11 cellular contexts compared by ENCODE assay signal in the genomic region with DNA sequence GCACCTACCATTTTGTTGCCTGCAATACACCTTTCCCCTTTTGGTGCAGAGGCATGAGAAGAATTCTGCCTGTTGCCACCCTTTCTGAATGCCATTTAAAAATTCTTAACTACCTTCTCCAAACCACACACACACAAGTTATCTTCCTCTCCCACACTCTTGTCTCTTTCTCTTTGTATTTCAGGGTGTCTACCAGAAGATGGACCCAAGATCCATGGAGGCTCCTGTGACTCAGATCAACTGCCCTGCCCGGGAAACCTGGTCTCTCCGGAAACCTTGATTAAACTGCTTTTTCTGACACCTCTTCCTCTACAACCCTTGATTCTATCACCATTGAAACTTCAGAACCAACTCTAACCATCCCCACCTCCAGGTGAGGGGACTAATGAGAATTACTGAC. TPM values are rescaled to one million over a fixed set of nuclear protein-coding genes. Genes with fewer than 3 reads are reported as not detected.
A peak's percentile ranks its signal among the peaks of the same experiment; 100 is the strongest.
DNase-seq lines count a peak whose midpoint lies in the region; ATAC-seq and TF ChIP-seq lines count a peak whose summit lies in the region.
"Had no signal": no experiment of that assay in that cellular context is flagged by ENCODE, and none has a peak within 500 bp of the region (broad histone marks: within the 10 kb centered on the region; RNA-seq: fewer than 3 reads in every experiment).

No MANE protein-coding gene starts in this region.

- H2BK15ac ChIP-seq in IMR-90 (ENCODE audit: low read depth, low read length) (no peak overlapping the region; the same call in 2 of the 3 replicates), mesendoderm (replicated peaks; ENCODE audit: low read depth) (no peak overlapping the region)

- H3K9ac ChIP-seq in IMR-90 (ENCODE audit: low read depth, low read length) (no peak overlapping the region), mesendoderm (ENCODE audit: low read length) (no peak overlapping the region)

- peaks cover 2% of the 10 kb centered on the region for H3K79me2 ChIP-seq in mesendoderm (ENCODE audit: control insufficient read depth, insufficient read depth, low read length)

- peaks cover 10 to 17% of the 10 kb centered on the region in 2 experiments for H3K79me1 ChIP-seq in IMR-90 (ENCODE audit: low read depth in 1 of 2, low read length in 2 of 2)
- H3K79me1 ChIP-seq in mesendoderm (ENCODE audit: low read length): peaks cover 3% of the 10 kb centered on the region

- in situ Hi-C loops in IMR-90 (cut with MboI; ENCODE audit: low sequenced_read_pairs): no loop called here

- H4K8ac ChIP-seq in IMR-90 (ENCODE audit: low read depth in 2 of 2, low read length in 2 of 2): peak overlapping the region in 1 of 2 experiments; percentile 11; a peak in 1 of 4 replicates
- no peak overlapping the region for H4K8ac ChIP-seq in mesendoderm (ENCODE audit: low read depth, low read length)

- no peaks in the 10 kb centered on the region for H3K27me3 ChIP-seq in IMR-90 (ENCODE audit: control insufficient read depth, insufficient read depth, low read length)
- peaks cover 1% of the 10 kb centered on the region for H3K27me3 ChIP-seq in mesendoderm (ENCODE audit: insufficient read depth, low read length, poor library complexity)
- H3K27me3 ChIP-seq: suprapubic skin had no signal

- dilution Hi-C loops in IMR-90 (cut with HindIII; ENCODE audit: low sequenced_read_pairs, unreplicated experiment): no loop called here

- peak; percentile 44 for TF ChIP-seq CTCF in IMR-90 (conservative IDR thresholded peaks at IDR 0.05; ENCODE audit: low read depth, low read length)
- no peak for TF ChIP-seq CTCF in coronary artery (IDR thresholded peaks at IDR 0.05)

- no peak overlapping the region for H2AK5ac ChIP-seq in IMR-90 (ENCODE audit: low read depth, low read length)
- H2AK5ac ChIP-seq in mesendoderm (ENCODE audit: low read length): no peak overlapping the region

- H2AK9ac ChIP-seq in IMR-90 (replicated peaks; ENCODE audit: low read depth, low read length, poor library complexity): no peak overlapping the region

- no peak overlapping the region for H3K4ac ChIP-seq in IMR-90 (ENCODE audit: low read depth, low read length)
- H3K4ac ChIP-seq in mesendoderm (ENCODE audit: low read depth, low read length): no peak overlapping the region

- no TSS peak for BruUV-seq in IMR-90 (replicated peaks; lab: Mats Ljungman, UMichigan)

- intact Hi-C loops in IMR-90 (cut with micrococcal nuclease): loop anchor here (5.0 kb wide), 1 partner anchor 77 kb away; no protein-coding TSS in a partner anchor
- intact Hi-C loops in activated T-helper 2 cell treated with anti-CD3 and anti-CD28 coated beads, Interferon-gamma antibody, Interleukin-2, Interleukin-4, amounts not matched to agents 10 μg/mL and 5 μg/mL and 100 μg/mL, durations not matched to agents 14 hours and 24 hours and 36 hours (cut with micrococcal nuclease): no loop called here

- H4K5ac ChIP-seq in IMR-90 (ENCODE audit: low read depth, low read length): peak overlapping the region; percentile 70; the same call in 1 of the 2 replicates
- no peak overlapping the region for H4K5ac ChIP-seq in mesendoderm (ENCODE audit: low read length)

- H3K4me2 ChIP-seq in IMR-90 (ENCODE audit: low read depth, low read length) (no peak overlapping the region), mesendoderm (ENCODE audit: low read length) (no peak overlapping the region)

- ATAC-seq in IMR-90 (ENCODE audit: low read depth): no peak
- no peak for ATAC-seq in HG03039 (IDR thresholded peaks at IDR 0.05; ENCODE audit: unreplicated experiment)
- no peak for ATAC-seq in HG03139 (IDR thresholded peaks at IDR 0.05; ENCODE audit: unreplicated experiment)

- CTCF ChIA-PET in IMR-90 (lab: Yijun Ruan, JAX): no interaction called here

- peaks cover under 1% of the 10 kb centered on the region for H3K27me3 Mint-ChIP-seq in activated T-helper 2 cell treated with anti-CD3 and anti-CD28 coated beads, Interferon-gamma antibody, Interleukin-2, Interleukin-4, amounts not matched to agents 10 μg/mL and 5 μg/mL and 100 μg/mL, durations not matched to agents 14 hours and 24 hours and 36 hours (ENCODE audit: low read depth)

- H3K36me3 Mint-ChIP-seq in activated T-helper 2 cell treated with anti-CD3 and anti-CD28 coated beads, Interferon-gamma antibody, Interleukin-2, Interleukin-4, amounts not matched to agents 10 μg/mL and 5 μg/mL and 100 μg/mL, durations not matched to agents 14 hours and 24 hours and 36 hours (ENCODE audit: low read depth): peaks cover 10% of the 10 kb centered on the region

- peak overlapping the region; percentile 34 for H3K27ac Mint-ChIP-seq in activated T-helper 2 cell treated with anti-CD3 and anti-CD28 coated beads, Interferon-gamma antibody, Interleukin-2, Interleukin-4, amounts not matched to agents 10 μg/mL and 5 μg/mL and 100 μg/mL, durations not matched to agents 14 hours and 24 hours and 36 hours

- no peak overlapping the region for H3K14ac ChIP-seq in IMR-90 (replicated peaks; ENCODE audit: low read depth, low read length)

- H4K20me1 ChIP-seq in IMR-90 (ENCODE audit: insufficient read depth, low read length): no peaks in the 10 kb centered on the region

- no peaks in the 10 kb centered on the region for H3K9me3 ChIP-seq in IMR-90 (ENCODE audit: control insufficient read depth, insufficient read depth, low read length)
- H3K9me3 ChIP-seq: neutrophil, suprapubic skin had no signal

- H3K4me1 Mint-ChIP-seq in activated T-helper 2 cell treated with anti-CD3 and anti-CD28 coated beads, Interferon-gamma antibody, Interleukin-2, Interleukin-4, amounts not matched to agents 10 μg/mL and 5 μg/mL and 100 μg/mL, durations not matched to agents 14 hours and 24 hours and 36 hours (ENCODE audit: low read depth): peaks cover 18% of the 10 kb centered on the region

- peak overlapping the region; percentile 15 for H2AFZ ChIP-seq in IMR-90 (replicated peaks; ENCODE audit: low read length, poor library complexity)

- peak overlapping the region; percentile 18 for H3K4me3 Mint-ChIP-seq in activated T-helper 2 cell treated with anti-CD3 and anti-CD28 coated beads, Interferon-gamma antibody, Interleukin-2, Interleukin-4, amounts not matched to agents 10 μg/mL and 5 μg/mL and 100 μg/mL, durations not matched to agents 14 hours and 24 hours and 36 hours (ENCODE audit: low read depth)

- no peak overlapping the region for H2BK5ac ChIP-seq in IMR-90 (ENCODE audit: low read depth, low read length, poor library complexity, severe bottlenecking)
- H2BK5ac ChIP-seq in mesendoderm (ENCODE audit: low read length): no peak overlapping the region

- H3K36me3 ChIP-seq in IMR-90 (ENCODE audit: control insufficient read depth, insufficient read depth, low read length) (no peaks in the 10 kb centered on the region), mesendoderm (ENCODE audit: control insufficient read depth, insufficient read depth, low read length) (peaks cover 1% of the 10 kb centered on the region)

- no peak for TF ChIP-seq POLR2A in IMR-90 (IDR thresholded peaks at IDR 0.05; ENCODE audit: low read depth, low read length)

- no peak overlapping the region; the same call in 1 of the 2 replicates for H3K18ac ChIP-seq in IMR-90 (ENCODE audit: low read depth, low read length)
- no peak overlapping the region for H3K18ac ChIP-seq in mesendoderm (ENCODE audit: low read length)

- H2BK120ac ChIP-seq in IMR-90 (ENCODE audit: low read depth, low read length) (peak overlapping the region; percentile 28; the same call in 1 of the 2 replicates), mesendoderm (ENCODE audit: low read depth, low read length) (no peak overlapping the region)

- no peak overlapping the region for H3K27ac ChIP-seq in IMR-90 (ENCODE audit: insufficient read depth, low read length)
- H3K27ac ChIP-seq in mesendoderm (ENCODE audit: low read depth, low read length): no peak overlapping the region
- no peak overlapping the region for H3K27ac ChIP-seq in coronary artery
- H3K27ac ChIP-seq: neutrophil, suprapubic skin had no signal

- no peak overlapping the region for H3K23ac ChIP-seq in IMR-90 (ENCODE audit: low read depth, low read length)
- no peak overlapping the region for H3K23ac ChIP-seq in mesendoderm (ENCODE audit: low read length)

- H3K9me3 Mint-ChIP-seq in activated T-helper 2 cell treated with anti-CD3 and anti-CD28 coated beads, Interferon-gamma antibody, Interleukin-2, Interleukin-4, amounts not matched to agents 10 μg/mL and 5 μg/mL and 100 μg/mL, durations not matched to agents 14 hours and 24 hours and 36 hours: no peaks in the 10 kb centered on the region

- H3K56ac ChIP-seq in IMR-90 (ENCODE audit: extremely low read depth, insufficient read depth, low read length): no peak overlapping the region
- H3K56ac ChIP-seq in mesendoderm (ENCODE audit: low read length): no peak overlapping the region

- TF ChIP-seq RAD21 in IMR-90 (IDR thresholded peaks at IDR 0.05; ENCODE audit: low read length): peak; percentile 48

- H3K9me1 ChIP-seq in IMR-90 (ENCODE audit: insufficient read depth, low read length): peaks cover 4% of the 10 kb centered on the region

- H2BK20ac ChIP-seq in IMR-90 (ENCODE audit: low read depth, low read length): no peak overlapping the region

- H3K4me3 ChIP-seq in IMR-90 (ENCODE audit: insufficient read depth, low read depth, low read length) (no peak overlapping the region), mesendoderm (ENCODE audit: low read length) (no peak overlapping the region), coronary artery (no peak overlapping the region)
- H3K4me3 ChIP-seq: suprapubic skin had no signal

- H4K91ac ChIP-seq in IMR-90 (ENCODE audit: insufficient read depth, low read depth, low read length): no peak overlapping the region

- H3K4me1 ChIP-seq in IMR-90 (ENCODE audit: control insufficient read depth, insufficient read depth, low read length) (no peaks in the 10 kb centered on the region; the same call in 1 of the 2 replicates), mesendoderm (ENCODE audit: control insufficient read depth, low read depth, low read length) (no peaks in the 10 kb centered on the region)

- no CpG with 5 or more reads among the region's 2 CpGs for WGBS in IMR-90 (ENCODE audit: extremely low coverage in 2 of 2, insufficient read length in 1 of 2), 2 experiments
- no CpG with 5 or more reads among the region's 2 CpGs for WGBS in mesendoderm (ENCODE audit: extremely low coverage, insufficient coverage, low lambda C conversion rate)

- POLR2A ChIA-PET in IMR-90 (lab: Charles Lee; ENCODE audit: unreplicated experiment): no interaction called here

- DNase-seq in COR-L47 (lab: John Stamatoyannopoulos, UW) (peak; percentile 24), IMR-90 (peak; percentile 24), mesendoderm (peak; percentile 50), NCI-H1436 (lab: John Stamatoyannopoulos, UW) (no peak), coronary artery (ENCODE audit: low spot score) (no peak)
- no peak for DNase-seq in activated T-helper 2 cell treated with anti-CD3 and anti-CD28 coated beads, Interferon-gamma antibody, Interleukin-2, Interleukin-4, amounts not matched to agents 10 μg/mL and 5 μg/mL and 100 μg/mL, durations not matched to agents 14 hours and 24 hours and 36 hours (ENCODE audit: low spot score)

RNA-seq across cellular contexts. Expression of a gene that starts 2.4 kb away (rescaled TPM):
- total RNA-seq in IMR-90 (2012; rRNA removed): 10.9 and 12.2 TPM in 2 replicates
- polyA plus RNA-seq in IMR-90 (2012; rRNA removed): 20.4 and 21.8 TPM in 2 replicates
- 16.2 and 18.1 TPM in 2 replicates for polyA plus RNA-seq in IMR-90 (2012; cell fraction: cytosol; rRNA removed)
- polyA plus RNA-seq in IMR-90 (2012; cell fraction: nucleus; rRNA removed; ENCODE audit: low replicate concordance): 16.1 and 19.7 TPM in 2 replicates
- total RNA-seq in activated T-helper 2 cell treated with anti-CD3 and anti-CD28 coated beads, Interferon-gamma antibody, Interleukin-2, Interleukin-4, amounts not matched to agents 10 μg/mL and 5 μg/mL and 100 μg/mL, durations not matched to agents 14 hours and 24 hours and 36 hours: 66.2 and 69.8 TPM in 2 replicates
- polyA plus RNA-seq in mesendoderm (2013, experiment 1 of 2): 15.5 TPM
- polyA plus RNA-seq in mesendoderm (2013, experiment 2 of 2): 16.6 TPM

RNA-seq across cellular contexts. Expression of a gene that starts 23.0 kb away (rescaled TPM):
- total RNA-seq in IMR-90 (2012; rRNA removed): 17.2 and 20.1 TPM in 2 replicates
- 230 and 264 TPM in 2 replicates for polyA plus RNA-seq in IMR-90 (2012; rRNA removed)
- 156 and 270 TPM in 2 replicates for polyA plus RNA-seq in IMR-90 (2012; cell fraction: cytosol; rRNA removed)
- polyA plus RNA-seq in IMR-90 (2012; cell fraction: nucleus; rRNA removed; ENCODE audit: low replicate concordance): 174 and 251 TPM in 2 replicates
- 1.6 and 1.8 TPM in 2 replicates for total RNA-seq in activated T-helper 2 cell treated with anti-CD3 and anti-CD28 coated beads, Interferon-gamma antibody, Interleukin-2, Interleukin-4, amounts not matched to agents 10 μg/mL and 5 μg/mL and 100 μg/mL, durations not matched to agents 14 hours and 24 hours and 36 hours
- polyA plus RNA-seq in mesendoderm (2013, experiment 1 of 2): 1.3 TPM
- 1.1 TPM for polyA plus RNA-seq in mesendoderm (2013, experiment 2 of 2)

RNA-seq across cellular contexts. Expression of a gene that starts 30.7 kb away (rescaled TPM):
- not detected in 2 replicates for total RNA-seq in IMR-90 (2012; rRNA removed)
- 0.26 TPM in 1 of 2 replicates, not detected in the other for polyA plus RNA-seq in IMR-90 (2012; rRNA removed)
- polyA plus RNA-seq in IMR-90 (2012; cell fraction: cytosol; rRNA removed): 0.12 TPM in 1 of 2 replicates, not detected in the other
- polyA plus RNA-seq in IMR-90 (2012; cell fraction: nucleus; rRNA removed; ENCODE audit: low replicate concordance): not detected in 2 replicates
- 0.37 and 1.9 TPM in 2 replicates for total RNA-seq in activated T-helper 2 cell treated with anti-CD3 and anti-CD28 coated beads, Interferon-gamma antibody, Interleukin-2, Interleukin-4, amounts not matched to agents 10 μg/mL and 5 μg/mL and 100 μg/mL, durations not matched to agents 14 hours and 24 hours and 36 hours
- not detected for polyA plus RNA-seq in mesendoderm (2013, experiment 1 of 2)
- 0.24 TPM for polyA plus RNA-seq in mesendoderm (2013, experiment 2 of 2)
- total RNA-seq: dermis microvascular lymphatic vessel endothelial cell, suprapubic skin had no signal

Comparison
In these comparisons a context has a peak if more than half of its experiments do, and no peak if none do; other contexts are left out.
1. DNase-seq: peak in COR-L47 (single experiment), IMR-90 (single experiment) and mesendoderm (single experiment); none in activated T-helper 2 cell treated with anti-CD3 and anti-CD28 coated beads, Interferon-gamma antibody, Interleukin-2, Interleukin-4, amounts not matched to agents 10 μg/mL and 5 μg/mL and 100 μg/mL, durations not matched to agents 14 hours and 24 hours and 36 hours (single experiment), NCI-H1436 (single experiment) and coronary artery (single experiment).